Comparison of ENCODE assay signal across 34 cellular contexts in the genomic region with DNA sequence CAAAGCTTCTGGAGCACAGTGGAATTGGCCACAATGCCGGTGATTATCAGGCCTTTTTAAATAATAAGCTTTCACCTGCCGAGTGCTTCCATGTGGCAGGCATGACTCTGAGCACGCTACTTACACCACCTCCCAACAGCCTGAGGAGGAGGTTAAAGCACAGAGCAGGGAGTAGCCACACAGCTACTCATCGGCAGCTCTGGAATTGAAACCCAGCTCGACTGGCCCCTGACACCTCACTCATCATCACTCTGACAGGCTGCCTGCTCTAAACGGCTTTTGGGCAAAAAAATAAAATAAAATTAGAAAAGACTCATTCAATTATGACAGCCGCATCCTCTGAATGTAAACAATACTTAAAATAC.
"Had no signal": no experiment of that assay in that cellular context is flagged by ENCODE, and none has a peak within 500 bp of the region (broad histone marks: within the 10 kb centered on the region; RNA-seq: fewer than 3 reads in every experiment).

No MANE protein-coding gene starts in this region.

- H3K4me1 Mint-ChIP-seq: activated CD4-positive, alpha-beta T cell treated with anti-CD3 and anti-CD28 coated beads for 36 hours; activated CD4-positive, alpha-beta T cell treated with anti-CD3 and anti-CD28 coated beads, Interleukin-2, amount 10 ng/mL, durations not matched to agents 24 days and 14 days; activated CD8-positive, alpha-beta memory T cell treated with anti-CD3 and anti-CD28 coated beads, Interleukin-2, amount 10 ng/mL, durations not matched to agents 7 days and 5 days; activated naive CD4-positive, alpha-beta T cell treated with anti-CD3 and anti-CD28 coated beads, Interleukin-2, amount 50 U/mL, for 24 hours; activated naive CD8-positive, alpha-beta T cell treated with anti-CD3 and anti-CD28 coated beads for 36 hours; activated naive CD8-positive, alpha-beta T cell treated with anti-CD3 and anti-CD28 coated beads, Interleukin-2, amount 50 U/mL, for 24 hours had no signal

- H3K4me3 Mint-ChIP-seq: activated CD4-positive, alpha-beta memory T cell treated with anti-CD3 and anti-CD28 coated beads for 36 hours; activated CD4-positive, alpha-beta T cell treated with anti-CD3 and anti-CD28 coated beads for 36 hours; activated CD4-positive, alpha-beta T cell treated with anti-CD3 and anti-CD28 coated beads, Interleukin-2, amount 10 ng/mL, durations not matched to agents 24 days and 14 days; activated CD8-positive, alpha-beta memory T cell treated with anti-CD3 and anti-CD28 coated beads, Interleukin-2, amount 10 ng/mL, durations not matched to agents 7 days and 5 days; activated CD8-positive, alpha-beta T cell treated with anti-CD3 and anti-CD28 coated beads, Interleukin-2, amount 10 ng/mL, durations not matched to agents 7 days and 5 days; activated naive CD4-positive, alpha-beta T cell treated with anti-CD3 and anti-CD28 coated beads for 36 hours; activated naive CD4-positive, alpha-beta T cell treated with anti-CD3 and anti-CD28 coated beads, Interleukin-2, amount 50 U/mL, for 24 hours; activated naive CD8-positive, alpha-beta T cell treated with anti-CD3 and anti-CD28 coated beads for 36 hours; activated naive CD8-positive, alpha-beta T cell treated with anti-CD3 and anti-CD28 coated beads, Interleukin-2, amount 50 U/mL, for 24 hours; activated T-helper 1 cell treated with anti-CD3 and anti-CD28 coated beads, Interleukin-12 subunit alpha, Interleukin-12 subunit beta, Interleukin-2, Interleukin-4 antibody, amounts not matched to agents 30 ng/mL and 10 ng/mL and 1 ng/mL, durations not matched to agents 14 hours and 24 hours and 36 hours; effector memory CD8-positive, alpha-beta T cell had no signal

- H3K4me1 ChIP-seq: adrenal gland, body of pancreas, esophagus squamous epithelium, foreskin keratinocyte, gastrocnemius medialis had no signal

- H3K27me3 ChIP-seq: adrenal gland, body of pancreas, esophagus squamous epithelium, gastrocnemius medialis, heart left ventricle had no signal

- H3K9me3 Mint-ChIP-seq: activated CD4-positive, alpha-beta memory T cell treated with anti-CD3 and anti-CD28 coated beads for 36 hours; activated CD4-positive, alpha-beta T cell treated with anti-CD3 and anti-CD28 coated beads, Interleukin-2, amount 10 ng/mL, durations not matched to agents 24 days and 14 days; activated naive CD4-positive, alpha-beta T cell treated with anti-CD3 and anti-CD28 coated beads for 36 hours; activated naive CD4-positive, alpha-beta T cell treated with anti-CD3 and anti-CD28 coated beads, Interleukin-2, amount 50 U/mL, for 24 hours; activated naive CD8-positive, alpha-beta T cell treated with anti-CD3 and anti-CD28 coated beads for 36 hours; activated naive CD8-positive, alpha-beta T cell treated with anti-CD3 and anti-CD28 coated beads, Interleukin-2, amount 50 U/mL, for 24 hours; activated T-helper 1 cell treated with anti-CD3 and anti-CD28 coated beads, Interleukin-12 subunit alpha, Interleukin-12 subunit beta, Interleukin-2, Interleukin-4 antibody, amounts not matched to agents 30 ng/mL and 10 ng/mL and 1 ng/mL, durations not matched to agents 14 hours and 24 hours and 36 hours; activated T-helper 2 cell treated with anti-CD3 and anti-CD28 coated beads, Interferon-gamma antibody, Interleukin-2, Interleukin-4, amounts not matched to agents 10 μg/mL and 5 μg/mL and 100 μg/mL, durations not matched to agents 14 hours and 24 hours and 36 hours had no signal

- H3K4me3 ChIP-seq: adrenal gland, body of pancreas, esophagus squamous epithelium, gastrocnemius medialis, heart left ventricle had no signal

- H3K27me3 Mint-ChIP-seq: activated CD8-positive, alpha-beta memory T cell treated with anti-CD3 and anti-CD28 coated beads, Interleukin-2, amount 10 ng/mL, durations not matched to agents 7 days and 5 days had no signal

- H3K27ac ChIP-seq: adrenal gland, body of pancreas, esophagus squamous epithelium, foreskin keratinocyte, gastrocnemius medialis, heart left ventricle, VCaP had no signal

- ATAC-seq: activated CD4-positive, alpha-beta T cell treated with anti-CD3 and anti-CD28 coated beads for 36 hours; activated CD8-positive, alpha-beta memory T cell treated with anti-CD3 and anti-CD28 coated beads, Interleukin-2, amount 10 ng/mL, durations not matched to agents 7 days and 5 days; activated CD8-positive, alpha-beta T cell treated with anti-CD3 and anti-CD28 coated beads, Interleukin-2, amount 10 ng/mL, durations not matched to agents 7 days and 5 days; activated naive CD8-positive, alpha-beta T cell treated with anti-CD3 and anti-CD28 coated beads, Interleukin-2, amount 50 U/mL, for 24 hours; body of pancreas; effector memory CD8-positive, alpha-beta T cell; foreskin keratinocyte; gastrocnemius medialis; heart left ventricle had no signal

- H3K27ac Mint-ChIP-seq: activated CD4-positive, alpha-beta memory T cell treated with anti-CD3 and anti-CD28 coated beads for 36 hours; activated CD4-positive, alpha-beta T cell treated with anti-CD3 and anti-CD28 coated beads for 36 hours; activated CD4-positive, alpha-beta T cell treated with anti-CD3 and anti-CD28 coated beads, Interleukin-2, amount 10 ng/mL, durations not matched to agents 24 days and 14 days; activated CD8-positive, alpha-beta memory T cell treated with anti-CD3 and anti-CD28 coated beads, Interleukin-2, amount 10 ng/mL, durations not matched to agents 7 days and 5 days; activated CD8-positive, alpha-beta T cell treated with anti-CD3 and anti-CD28 coated beads, Interleukin-2, amount 10 ng/mL, durations not matched to agents 7 days and 5 days; activated naive CD4-positive, alpha-beta T cell treated with anti-CD3 and anti-CD28 coated beads for 36 hours; activated naive CD4-positive, alpha-beta T cell treated with anti-CD3 and anti-CD28 coated beads, Interleukin-2, amount 50 U/mL, for 24 hours; activated naive CD8-positive, alpha-beta T cell treated with anti-CD3 and anti-CD28 coated beads for 36 hours; activated naive CD8-positive, alpha-beta T cell treated with anti-CD3 and anti-CD28 coated beads, Interleukin-2, amount 50 U/mL, for 24 hours; activated T-helper 1 cell treated with anti-CD3 and anti-CD28 coated beads, Interleukin-12 subunit alpha, Interleukin-12 subunit beta, Interleukin-2, Interleukin-4 antibody, amounts not matched to agents 30 ng/mL and 10 ng/mL and 1 ng/mL, durations not matched to agents 14 hours and 24 hours and 36 hours; activated T-helper 2 cell treated with anti-CD3 and anti-CD28 coated beads, Interferon-gamma antibody, Interleukin-2, Interleukin-4, amounts not matched to agents 10 μg/mL and 5 μg/mL and 100 μg/mL, durations not matched to agents 14 hours and 24 hours and 36 hours; effector memory CD8-positive, alpha-beta T cell had no signal

- H3K36me3 Mint-ChIP-seq: activated CD4-positive, alpha-beta memory T cell treated with anti-CD3 and anti-CD28 coated beads for 36 hours; activated CD8-positive, alpha-beta memory T cell treated with anti-CD3 and anti-CD28 coated beads, Interleukin-2, amount 10 ng/mL, durations not matched to agents 7 days and 5 days; activated naive CD4-positive, alpha-beta T cell treated with anti-CD3 and anti-CD28 coated beads, Interleukin-2, amount 50 U/mL, for 24 hours; activated naive CD8-positive, alpha-beta T cell treated with anti-CD3 and anti-CD28 coated beads for 36 hours had no signal

- H3K36me3 ChIP-seq: adrenal gland, esophagus squamous epithelium, gastrocnemius medialis, heart left ventricle had no signal

- DNase-seq: activated CD4-positive, alpha-beta memory T cell treated with anti-CD3 and anti-CD28 coated beads for 36 hours; activated CD4-positive, alpha-beta T cell treated with anti-CD3 and anti-CD28 coated beads for 36 hours; activated CD4-positive, alpha-beta T cell treated with anti-CD3 and anti-CD28 coated beads, Interleukin-2, amount 10 ng/mL, durations not matched to agents 24 days and 14 days; activated CD4-positive, CD25-positive, alpha-beta regulatory T cell; activated CD4-positive, CD25-positive, alpha-beta regulatory T cell treated with anti-CD3 and anti-CD28 coated beads, Interleukin-2, amount 50 U/mL, for 72 hours; activated CD8-positive, alpha-beta memory T cell treated with anti-CD3 and anti-CD28 coated beads, Interleukin-2, amount 10 ng/mL, durations not matched to agents 7 days and 5 days; activated CD8-positive, alpha-beta memory T cell treated with anti-CD3 and anti-CD28 coated beads, Interleukin-2, amount 50 U/mL, for 4 hours; activated CD8-positive, alpha-beta T cell treated with anti-CD3 and anti-CD28 coated beads, Interleukin-2, amount 10 ng/mL, durations not matched to agents 7 days and 5 days; activated effector memory CD4-positive, alpha-beta T cell treated with anti-CD3 and anti-CD28 coated beads, Interleukin-2, amount 50 U/mL, for 16 hours; activated naive CD4-positive, alpha-beta T cell treated with anti-CD3 and anti-CD28 coated beads for 36 hours; activated naive CD8-positive, alpha-beta T cell treated with anti-CD3 and anti-CD28 coated beads for 36 hours; activated naive CD8-positive, alpha-beta T cell treated with anti-CD3 and anti-CD28 coated beads, Interleukin-2, amount 50 U/mL, for 24 hours; activated T-cell treated with anti-CD3 and anti-CD28 coated beads, Interleukin-2, amount 50 U/mL, for 1 hour; activated T-cell treated with anti-CD3 and anti-CD28 coated beads, Interleukin-2, amount 50 U/mL, for 48 hours; adrenal gland; amygdala; aorta; body of pancreas; caudate nucleus; cortex of kidney; dermis blood vessel endothelial cell; effector CD4-positive, alpha-beta T cell; effector memory CD8-positive, alpha-beta T cell; erythroblast; esophagus squamous epithelium; foreskin keratinocyte; gastrocnemius medialis; glutamatergic neuron; heart left ventricle; T-helper 2 cell had no signal

- H3K9me3 ChIP-seq: adrenal gland, body of pancreas, esophagus squamous epithelium, gastrocnemius medialis had no signal
